ENCODE assay signal across 1 cellular context in the genomic region with DNA sequence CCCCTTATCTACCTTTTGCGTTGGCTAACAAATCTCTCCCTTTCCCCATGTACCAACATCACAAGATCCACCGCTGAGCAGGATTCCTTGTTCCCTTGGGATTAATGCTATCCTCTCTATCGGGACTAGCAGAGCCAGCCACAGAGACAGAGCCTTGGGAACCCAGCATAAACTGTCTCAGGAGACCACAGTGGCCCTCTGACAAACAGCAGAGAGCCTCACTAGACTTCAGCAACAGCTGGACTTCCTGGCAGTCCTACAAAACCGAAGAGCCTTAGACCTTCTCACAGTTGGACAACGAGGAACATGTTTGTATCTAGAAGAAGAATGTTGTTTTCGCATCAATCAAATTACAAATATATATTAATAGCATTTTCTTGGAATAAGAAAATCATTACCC.
TF ChIP-seq lines count a peak whose summit lies in the region.

No MANE protein-coding gene starts in this region.

TF ChIP-seq in K562, 482 proteins besides CTCF, POLR2A, EP300 and RAD21:
- TF ChIP-seq EP400 (IDR thresholded peaks at IDR 0.05) (no peak), E2F3 (CRISPR knock-in tag; IDR thresholded peaks at IDR 0.05) (no peak), GATAD2A (IDR thresholded peaks at IDR 0.05) (no peak), PHF21A (IDR thresholded peaks at IDR 0.05; ENCODE audit: borderline replicate concordance, low read depth) (no peak), RBM22 (IDR thresholded peaks at IDR 0.05; ENCODE audit: low read depth, low read length, poor library complexity, severe bottlenecking) (no peak), RBM39 (optimal IDR thresholded peaks at IDR 0.05; ENCODE audit: low read depth, low read length) (no peak), EWSR1 (IDR thresholded peaks at IDR 0.05; ENCODE audit: borderline replicate concordance, low read depth, partially characterized antibody) (no peak), ZNF280B (CRISPR knock-in tag; IDR thresholded peaks at IDR 0.05) (no peak), ZNF140 (CRISPR knock-in tag; IDR thresholded peaks at IDR 0.05) (no peak), KAT8 (IDR thresholded peaks at IDR 0.05; ENCODE audit: low read depth) (no peak), MTA1 (IDR thresholded peaks at IDR 0.05; ENCODE audit: borderline replicate concordance) (no peak), NR2C1 (IDR thresholded peaks at IDR 0.05) (no peak), NR2C1 (tag; IDR thresholded peaks at IDR 0.05) (no peak)
- TF ChIP-seq, protein P1, sequence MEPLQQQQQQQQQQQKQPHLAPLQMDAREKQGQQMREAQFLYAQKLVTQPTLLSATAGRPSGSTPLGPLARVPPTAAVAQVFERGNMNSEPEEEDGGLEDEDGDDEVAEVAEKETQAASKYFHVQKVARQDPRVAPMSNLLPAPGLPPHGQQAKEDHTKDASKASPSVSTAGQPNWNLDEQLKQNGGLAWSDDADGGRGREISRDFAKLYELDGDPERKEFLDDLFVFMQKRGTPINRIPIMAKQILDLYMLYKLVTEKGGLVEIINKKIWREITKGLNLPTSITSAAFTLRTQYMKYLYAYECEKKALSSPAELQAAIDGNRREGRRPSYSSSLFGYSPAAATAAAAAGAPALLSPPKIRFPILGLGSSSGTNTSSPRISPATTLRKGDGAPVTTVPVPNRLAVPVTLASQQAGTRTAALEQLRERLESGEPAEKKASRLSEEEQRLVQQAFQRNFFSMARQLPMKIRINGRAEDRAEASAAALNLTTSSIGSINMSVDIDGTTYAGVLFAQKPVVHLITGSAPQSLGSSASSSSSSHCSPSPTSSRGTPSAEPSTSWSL (CRISPR knock-in tag; IDR thresholded peaks at IDR 0.05; ENCODE audit: borderline replicate concordance): no peak
- TF ChIP-seq, protein P2, sequence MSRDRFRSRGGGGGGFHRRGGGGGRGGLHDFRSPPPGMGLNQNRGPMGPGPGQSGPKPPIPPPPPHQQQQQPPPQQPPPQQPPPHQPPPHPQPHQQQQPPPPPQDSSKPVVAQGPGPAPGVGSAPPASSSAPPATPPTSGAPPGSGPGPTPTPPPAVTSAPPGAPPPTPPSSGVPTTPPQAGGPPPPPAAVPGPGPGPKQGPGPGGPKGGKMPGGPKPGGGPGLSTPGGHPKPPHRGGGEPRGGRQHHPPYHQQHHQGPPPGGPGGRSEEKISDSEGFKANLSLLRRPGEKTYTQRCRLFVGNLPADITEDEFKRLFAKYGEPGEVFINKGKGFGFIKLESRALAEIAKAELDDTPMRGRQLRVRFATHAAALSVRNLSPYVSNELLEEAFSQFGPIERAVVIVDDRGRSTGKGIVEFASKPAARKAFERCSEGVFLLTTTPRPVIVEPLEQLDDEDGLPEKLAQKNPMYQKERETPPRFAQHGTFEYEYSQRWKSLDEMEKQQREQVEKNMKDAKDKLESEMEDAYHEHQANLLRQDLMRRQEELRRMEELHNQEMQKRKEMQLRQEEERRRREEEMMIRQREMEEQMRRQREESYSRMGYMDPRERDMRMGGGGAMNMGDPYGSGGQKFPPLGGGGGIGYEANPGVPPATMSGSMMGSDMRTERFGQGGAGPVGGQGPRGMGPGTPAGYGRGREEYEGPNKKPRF (IDR thresholded peaks at IDR 0.05; ENCODE audit: low read depth, low read length): no peak
